Comparison of ENCODE assay signal across 39 cellular contexts in genomic region chr11:792535-792821, GRCh38. TPM values are rescaled to one million over a fixed set of nuclear protein-coding genes. Genes with fewer than 3 reads are reported as not detected.
"Had no signal": no experiment of that assay in that cellular context is flagged by ENCODE, and none has a peak within 500 bp of the region (broad histone marks: within the 10 kb centered on the region; RNA-seq: fewer than 3 reads in every experiment).

No MANE protein-coding gene starts in this region.

- H3K4me3 ChIP-seq: ascending aorta, body of pancreas, breast epithelium, cardiac muscle cell had no signal

- FAIRE-seq: astrocyte, bronchial epithelial cell had no signal

- H3K36me3 Mint-ChIP-seq: activated naive CD4-positive, alpha-beta T cell treated with anti-CD3 and anti-CD28 coated beads, Interleukin-2, amount 50 U/mL, for 24 hours; activated naive CD4-positive, alpha-beta T cell treated with anti-CD3 and anti-CD28 coated beads, Interleukin-2, amount 50 U/mL, for 72 hours; activated naive CD8-positive, alpha-beta T cell; brain had no signal

- H3K27ac Mint-ChIP-seq: activated naive CD4-positive, alpha-beta T cell treated with anti-CD3 and anti-CD28 coated beads for 36 hours; activated naive CD4-positive, alpha-beta T cell treated with anti-CD3 and anti-CD28 coated beads, Interleukin-2, amount 10 ng/mL, durations not matched to agents 7 days and 5 days; activated naive CD4-positive, alpha-beta T cell treated with anti-CD3 and anti-CD28 coated beads, Interleukin-2, amount 50 U/mL, for 24 hours; activated naive CD4-positive, alpha-beta T cell treated with anti-CD3 and anti-CD28 coated beads, Interleukin-2, amount 50 U/mL, for 72 hours; activated naive CD8-positive, alpha-beta T cell; activated naive CD8-positive, alpha-beta T cell treated with anti-CD3 and anti-CD28 coated beads for 36 hours; activated naive CD8-positive, alpha-beta T cell treated with anti-CD3 and anti-CD28 coated beads, Interleukin-2, amount 10 ng/mL, durations not matched to agents 7 days and 5 days; activated naive CD8-positive, alpha-beta T cell treated with anti-CD3 and anti-CD28 coated beads, Interleukin-2, amount 50 U/mL, for 24 hours; activated T-cell treated with anti-CD3 and anti-CD28 coated beads, Interleukin-2, amount 50 U/mL, for 72 hours; activated T-helper 1 cell treated with anti-CD3 and anti-CD28 coated beads, Interleukin-12 subunit alpha, Interleukin-12 subunit beta, Interleukin-2, Interleukin-4 antibody, amounts not matched to agents 30 ng/mL and 10 ng/mL and 1 ng/mL, durations not matched to agents 14 hours and 24 hours and 36 hours; activated T-helper 17 cell treated with anti-CD3 and anti-CD28 coated beads, Interleukin-2, amount 50 U/mL, for 72 hours; activated T-helper 2 cell treated with anti-CD3 and anti-CD28 coated beads, Interferon-gamma antibody, Interleukin-2, Interleukin-4, amounts not matched to agents 10 μg/mL and 5 μg/mL and 100 μg/mL, durations not matched to agents 14 hours and 24 hours and 36 hours; brain had no signal

- H3K9me3 Mint-ChIP-seq: activated naive CD4-positive, alpha-beta T cell treated with anti-CD3 and anti-CD28 coated beads for 36 hours; activated naive CD4-positive, alpha-beta T cell treated with anti-CD3 and anti-CD28 coated beads, Interleukin-2, amount 10 ng/mL, durations not matched to agents 7 days and 5 days; activated naive CD4-positive, alpha-beta T cell treated with anti-CD3 and anti-CD28 coated beads, Interleukin-2, amount 50 U/mL, for 24 hours; activated naive CD4-positive, alpha-beta T cell treated with anti-CD3 and anti-CD28 coated beads, Interleukin-2, amount 50 U/mL, for 72 hours; activated naive CD8-positive, alpha-beta T cell treated with anti-CD3 and anti-CD28 coated beads for 36 hours; activated naive CD8-positive, alpha-beta T cell treated with anti-CD3 and anti-CD28 coated beads, Interleukin-2, amount 10 ng/mL, durations not matched to agents 7 days and 5 days; activated naive CD8-positive, alpha-beta T cell treated with anti-CD3 and anti-CD28 coated beads, Interleukin-2, amount 50 U/mL, for 24 hours; activated T-cell treated with anti-CD3 and anti-CD28 coated beads, Interleukin-2, amount 50 U/mL, for 24 hours; activated T-cell treated with anti-CD3 and anti-CD28 coated beads, Interleukin-2, amount 50 U/mL, for 4 hours; activated T-cell treated with anti-CD3 and anti-CD28 coated beads, Interleukin-2, amount 50 U/mL, for 72 hours; activated T-helper 1 cell treated with anti-CD3 and anti-CD28 coated beads, Interleukin-12 subunit alpha, Interleukin-12 subunit beta, Interleukin-2, Interleukin-4 antibody, amounts not matched to agents 30 ng/mL and 10 ng/mL and 1 ng/mL, durations not matched to agents 14 hours and 24 hours and 36 hours; activated T-helper 17 cell treated with anti-CD3 and anti-CD28 coated beads, Interleukin-2, amount 50 U/mL, for 72 hours; activated T-helper 2 cell treated with anti-CD3 and anti-CD28 coated beads, Interferon-gamma antibody, Interleukin-2, Interleukin-4, amounts not matched to agents 10 μg/mL and 5 μg/mL and 100 μg/mL, durations not matched to agents 14 hours and 24 hours and 36 hours; central memory CD8-positive, alpha-beta T cell had no signal

- H3K36me3 ChIP-seq: breast epithelium, cardiac muscle cell had no signal

- H3K4me3 Mint-ChIP-seq: activated naive CD4-positive, alpha-beta T cell treated with anti-CD3 and anti-CD28 coated beads for 36 hours; activated naive CD4-positive, alpha-beta T cell treated with anti-CD3 and anti-CD28 coated beads, Interleukin-2, amount 10 ng/mL, durations not matched to agents 7 days and 5 days; activated naive CD8-positive, alpha-beta T cell; activated naive CD8-positive, alpha-beta T cell treated with anti-CD3 and anti-CD28 coated beads for 36 hours; activated naive CD8-positive, alpha-beta T cell treated with anti-CD3 and anti-CD28 coated beads, Interleukin-2, amount 10 ng/mL, durations not matched to agents 7 days and 5 days; activated naive CD8-positive, alpha-beta T cell treated with anti-CD3 and anti-CD28 coated beads, Interleukin-2, amount 50 U/mL, for 24 hours; activated T-cell treated with anti-CD3 and anti-CD28 coated beads, Interleukin-2, amount 50 U/mL, for 24 hours; activated T-cell treated with anti-CD3 and anti-CD28 coated beads, Interleukin-2, amount 50 U/mL, for 4 hours; activated T-cell treated with anti-CD3 and anti-CD28 coated beads, Interleukin-2, amount 50 U/mL, for 72 hours; activated T-helper 1 cell treated with anti-CD3 and anti-CD28 coated beads, Interleukin-12 subunit alpha, Interleukin-12 subunit beta, Interleukin-2, Interleukin-4 antibody, amounts not matched to agents 30 ng/mL and 10 ng/mL and 1 ng/mL, durations not matched to agents 14 hours and 24 hours and 36 hours; activated T-helper 17 cell treated with anti-CD3 and anti-CD28 coated beads, Interleukin-2, amount 50 U/mL, for 72 hours; brain; central memory CD8-positive, alpha-beta T cell had no signal

- H3K9me3 ChIP-seq: ascending aorta, body of pancreas, breast epithelium had no signal

- DNase-seq: activated effector memory CD4-positive, alpha-beta T cell treated with anti-CD3 and anti-CD28 coated beads, Interleukin-2, amount 50 U/mL, for 16 hours; activated effector memory CD4-positive, alpha-beta T cell treated with Interleukin-2 at 50 U/mL for 16 hours; activated gamma-delta T cell; activated gamma-delta T cell treated with Interleukin-2 at 50 U/mL for 16 hours; activated naive CD4-positive, alpha-beta T cell; activated naive CD4-positive, alpha-beta T cell treated with anti-CD3 and anti-CD28 coated beads for 36 hours; activated naive CD4-positive, alpha-beta T cell treated with anti-CD3 and anti-CD28 coated beads, Interleukin-2, amount 10 ng/mL, durations not matched to agents 7 days and 5 days; activated naive CD4-positive, alpha-beta T cell treated with anti-CD3 and anti-CD28 coated beads, Interleukin-2, amount 50 U/mL, for 16 hours; activated naive CD4-positive, alpha-beta T cell treated with Interleukin-2 at 50 U/mL for 16 hours; activated naive CD8-positive, alpha-beta T cell treated with anti-CD3 and anti-CD28 coated beads for 36 hours; activated naive CD8-positive, alpha-beta T cell treated with anti-CD3 and anti-CD28 coated beads, Interleukin-2, amount 10 ng/mL, durations not matched to agents 7 days and 5 days; activated naive CD8-positive, alpha-beta T cell treated with anti-CD3 and anti-CD28 coated beads, Interleukin-2, amount 50 U/mL, for 24 hours; activated T-cell treated with anti-CD3 and anti-CD28 coated beads for 4 hours; activated T-cell treated with anti-CD3 and anti-CD28 coated beads, Interleukin-2, amount 50 U/mL, for 1 hour; activated T-cell treated with anti-CD3 and anti-CD28 coated beads, Interleukin-2, amount 50 U/mL, for 24 hours; activated T-cell treated with anti-CD3 and anti-CD28 coated beads, Interleukin-2, amount 50 U/mL, for 4 hours; activated T-cell treated with anti-CD3 and anti-CD28 coated beads, Interleukin-2, amount 50 U/mL, for 48 hours; activated T-cell treated with anti-CD3 and anti-CD28 coated beads, Interleukin-2, amount 50 U/mL, for 72 hours; amniotic stem cell; amygdala; anterior cingulate cortex; aorta; body of pancreas; brain microvascular endothelial cell; caudate nucleus; cerebellar nuclear complex had no signal

- H3K27me3 ChIP-seq: body of pancreas, brain microvascular endothelial cell, cardiac muscle cell had no signal

- H3K27me3 Mint-ChIP-seq: activated naive CD4-positive, alpha-beta T cell treated with anti-CD3 and anti-CD28 coated beads, Interleukin-2, amount 50 U/mL, for 24 hours; activated naive CD8-positive, alpha-beta T cell; activated naive CD8-positive, alpha-beta T cell treated with anti-CD3 and anti-CD28 coated beads for 36 hours; activated naive CD8-positive, alpha-beta T cell treated with anti-CD3 and anti-CD28 coated beads, Interleukin-2, amount 10 ng/mL, durations not matched to agents 7 days and 5 days; activated T-helper 17 cell treated with anti-CD3 and anti-CD28 coated beads, Interleukin-2, amount 50 U/mL, for 72 hours; brain; central memory CD8-positive, alpha-beta T cell had no signal

- ATAC-seq: activated naive CD4-positive, alpha-beta T cell treated with anti-CD3 and anti-CD28 coated beads, Interleukin-2, amount 50 U/mL, for 72 hours; activated naive CD8-positive, alpha-beta T cell treated with anti-CD3 and anti-CD28 coated beads, Interleukin-2, amount 50 U/mL, for 24 hours; activated T-cell treated with anti-CD3 and anti-CD28 coated beads, Interleukin-2, amount 50 U/mL, for 4 hours; activated T-cell treated with anti-CD3 and anti-CD28 coated beads, Interleukin-2, amount 50 U/mL, for 72 hours; activated T-helper 17 cell treated with anti-CD3 and anti-CD28 coated beads, Interleukin-2, amount 50 U/mL, for 72 hours; body of pancreas had no signal

- H3K27ac ChIP-seq: ascending aorta, brain microvascular endothelial cell, breast epithelium, cardiac muscle cell had no signal

RNA-seq across cellular contexts. Expression of gene CEND1, which starts 2.6 kb away (rescaled TPM):
- total RNA-seq: aorta, ascending aorta, breast epithelium, bronchial epithelial cell had no signal
